Comparison of ENCODE assay signal across 8 cellular contexts in genomic region chr14:100214768-100215079, GRCh38. TPM values are rescaled to one million over a fixed set of nuclear protein-coding genes. Genes with fewer than 3 reads are reported as not detected.
DNase-seq lines count a peak whose midpoint lies in the region; ATAC-seq, FAIRE-seq and TF ChIP-seq lines count a peak whose summit lies in the region.

No MANE protein-coding gene starts in this region.

- no peaks in the 10 kb centered on the region for H3K36me3 Mint-ChIP-seq in stimulated activated naive CD8-positive, alpha-beta T cell treated with anti-CD3 and anti-CD28 coated beads, Interleukin-15, Interleukin-2, amounts not matched to agents 100 ng/mL and 50 ng/mL, for 24 hours (ENCODE audit: low read depth)
- peaks cover 2% of the 10 kb centered on the region for H3K36me3 Mint-ChIP-seq in astrocyte (ENCODE audit: low read depth, unreplicated experiment)
- H3K36me3 Mint-ChIP-seq in mesothelial cell of epicardium: no peaks in the 10 kb centered on the region

- no peak for FAIRE-seq in astrocyte (lab: Jason Lieb, UNC)

- peak overlapping the region; percentile 97 for H3K4me2 ChIP-seq in astrocyte (ENCODE audit: low read length)

- no peak for ATAC-seq in stimulated activated naive CD8-positive, alpha-beta T cell treated with anti-CD3 and anti-CD28 coated beads, Interleukin-15, Interleukin-2, amounts not matched to agents 100 U/mL and 50 U/mL, for 24 hours

- no peaks in the 10 kb centered on the region for H3K9me3 Mint-ChIP-seq in stimulated activated naive CD8-positive, alpha-beta T cell treated with anti-CD3 and anti-CD28 coated beads, Interleukin-15, Interleukin-2, amounts not matched to agents 100 ng/mL and 50 ng/mL, for 24 hours
- H3K9me3 Mint-ChIP-seq in astrocyte (ENCODE audit: unreplicated experiment) (no peaks in the 10 kb centered on the region), mesothelial cell of epicardium (no peaks in the 10 kb centered on the region)

- peak overlapping the region; percentile 77 for H3K4me3 Mint-ChIP-seq in stimulated activated naive CD8-positive, alpha-beta T cell treated with anti-CD3 and anti-CD28 coated beads, Interleukin-15, Interleukin-2, amounts not matched to agents 100 ng/mL and 50 ng/mL, for 24 hours
- peak overlapping the region; percentile 62 for H3K4me3 Mint-ChIP-seq in astrocyte (ENCODE audit: unreplicated experiment)
- H3K4me3 Mint-ChIP-seq in mesothelial cell of epicardium: peak overlapping the region; percentile 64

- no peaks in the 10 kb centered on the region for H3K36me3 ChIP-seq in astrocyte (ENCODE audit: insufficient read depth, low read length)
- H3K36me3 ChIP-seq in vagina: no peaks in the 10 kb centered on the region

- H3K4me1 ChIP-seq in astrocyte (ENCODE audit: insufficient read depth, low read length) (no peaks in the 10 kb centered on the region), vagina (peaks cover 18% of the 10 kb centered on the region)

- H3K27me3 Mint-ChIP-seq in stimulated activated naive CD8-positive, alpha-beta T cell treated with anti-CD3 and anti-CD28 coated beads, Interleukin-15, Interleukin-2, amounts not matched to agents 100 ng/mL and 50 ng/mL, for 24 hours: no peaks in the 10 kb centered on the region
- H3K27me3 Mint-ChIP-seq in astrocyte (ENCODE audit: low read depth, unreplicated experiment): no peaks in the 10 kb centered on the region
- H3K27me3 Mint-ChIP-seq in mesothelial cell of epicardium (ENCODE audit: low read depth): no peaks in the 10 kb centered on the region

- H3K9me3 ChIP-seq in astrocyte (ENCODE audit: insufficient read depth, low read depth, low read length): no peaks in the 10 kb centered on the region
- no peaks in the 10 kb centered on the region for H3K9me3 ChIP-seq in vagina

- intact Hi-C loops in vagina (cut with DNase I): no loop called here

- H3K27ac ChIP-seq in astrocyte (ENCODE audit: low read depth, low read length) (no peak overlapping the region), vagina (peak overlapping the region; percentile 92)

- peak overlapping the region; percentile 65 for H2AFZ ChIP-seq in astrocyte (ENCODE audit: low read depth, low read length)

- H4K20me1 ChIP-seq in astrocyte (ENCODE audit: insufficient read depth, low read length): no peaks in the 10 kb centered on the region

- no peak for DNase-seq in stimulated activated naive CD8-positive, alpha-beta T cell treated with anti-CD3 and anti-CD28 coated beads, Interleukin-15, Interleukin-2, amounts not matched to agents 100 U/mL and 50 U/mL, for 24 hours
- DNase-seq in astrocyte (ENCODE audit: low read depth) (no peak), mesothelial cell of epicardium (ENCODE audit: low spot score in 2 of 2, unreplicated experiment in 2 of 2) (no peak), vagina (ENCODE audit: extremely low spot score in 2 of 2) (no peak), KG1 (lab: John Stamatoyannopoulos, UW) (no peak), SHP77 treated with DMSO at 0.1 percent for 48 hours (lab: John Stamatoyannopoulos, UW) (no peak), nucleus accumbens (lab: John Stamatoyannopoulos, UW) (no peak)

- H3K4me1 Mint-ChIP-seq in stimulated activated naive CD8-positive, alpha-beta T cell treated with anti-CD3 and anti-CD28 coated beads, Interleukin-15, Interleukin-2, amounts not matched to agents 100 ng/mL and 50 ng/mL, for 24 hours (ENCODE audit: low read depth): peaks cover 30% of the 10 kb centered on the region
- H3K4me1 Mint-ChIP-seq in astrocyte (ENCODE audit: low read depth, unreplicated experiment) (no peaks in the 10 kb centered on the region), mesothelial cell of epicardium (peaks cover 24% of the 10 kb centered on the region)

- H3K4me3 ChIP-seq in astrocyte (ENCODE audit: insufficient read depth, low read depth, low read length) (peak overlapping the region; percentile 25), vagina (peak overlapping the region; percentile 72 to 85)

- H3K27me3 ChIP-seq in astrocyte (ENCODE audit: insufficient read depth, low read length) (no peaks in the 10 kb centered on the region), vagina (no peaks in the 10 kb centered on the region)

- H3K79me2 ChIP-seq in astrocyte (ENCODE audit: insufficient read depth, low read length): no peaks in the 10 kb centered on the region

- no peak for TF ChIP-seq CTCF in astrocyte (IDR thresholded peaks at IDR 0.05; ENCODE audit: insufficient read depth, low read depth, low read length)
- TF ChIP-seq CTCF in mesothelial cell of epicardium (IDR thresholded peaks at IDR 0.05; ENCODE audit: unreplicated experiment): no peak
- TF ChIP-seq CTCF in vagina (IDR thresholded peaks at IDR 0.05): no peak

- TF ChIP-seq POLR2A in vagina (IDR thresholded peaks at IDR 0.05): no peak

- peak overlapping the region; percentile 47 for H3K9ac ChIP-seq in astrocyte (ENCODE audit: low read length)

- peak overlapping the region; percentile 87 for H3K27ac Mint-ChIP-seq in stimulated activated naive CD8-positive, alpha-beta T cell treated with anti-CD3 and anti-CD28 coated beads, Interleukin-15, Interleukin-2, amounts not matched to agents 100 ng/mL and 50 ng/mL, for 24 hours
- no peak overlapping the region for H3K27ac Mint-ChIP-seq in astrocyte (ENCODE audit: unreplicated experiment)
- peak overlapping the region; percentile 99 for H3K27ac Mint-ChIP-seq in mesothelial cell of epicardium

RNA-seq across cellular contexts. Expression of gene YY1, which starts 24.2 kb away (rescaled TPM):
- total RNA-seq in astrocyte (84.5 and 87.5 TPM in 2 replicates), mesothelial cell of epicardium (89.0 to 94.5 TPM (median 91.9 TPM) in 3 replicates), vagina (43.0 TPM)

RNA-seq across cellular contexts. Expression of gene DEGS2, which starts 55.3 kb away (rescaled TPM):
- total RNA-seq in astrocyte: 0.07 TPM in 1 of 2 replicates, not detected in the other
- total RNA-seq in mesothelial cell of epicardium: 1.5 to 2.1 TPM (median 1.6 TPM) in 3 replicates
- total RNA-seq in vagina: 19.9 TPM
